In genomic region chr22:43462701-43463100, GRCh38 we compare ENCODE assay signal across 8 cellular contexts.
"Had no signal": no experiment of that assay in that cellular context is flagged by ENCODE, and none has a peak within 500 bp of the region (broad histone marks: within the 10 kb centered on the region; RNA-seq: fewer than 3 reads in every experiment).

No MANE protein-coding gene starts in this region.

- ATAC-seq: HepG2, K562 had no signal

- H3K4me3 Mint-ChIP-seq: IgD-negative memory B cell had no signal

- H3K27ac Mint-ChIP-seq: IgD-negative memory B cell had no signal

- H3K27ac ChIP-seq: HL-60, KMS-11 had no signal

- DNase-seq: IMR-90, KBM-7, KG1 had no signal

- H3K4me3 ChIP-seq: K562 had no signal

- H3K4me1 Mint-ChIP-seq: IgD-negative memory B cell had no signal
